In genomic region chrX:48478806-48479205, GRCh38 we compare ENCODE assay signal across 29 cellular contexts. TPM values are rescaled to one million over a fixed set of nuclear protein-coding genes. Genes with fewer than 3 reads are reported as not detected.
DNase-seq lines count a peak whose midpoint lies in the region; ATAC-seq, FAIRE-seq and TF ChIP-seq lines count a peak whose summit lies in the region.
"Had no signal": no experiment of that assay in that cellular context is flagged by ENCODE, and none has a peak within 500 bp of the region (broad histone marks: within the 10 kb centered on the region; RNA-seq: fewer than 3 reads in every experiment).

No MANE protein-coding gene starts in this region.

- H3K4me3 ChIP-seq in astrocyte (ENCODE audit: insufficient read depth, low read depth, low read length): no peak overlapping the region
- H3K4me3 ChIP-seq: adrenal gland, dorsolateral prefrontal cortex, GM23248, heart left ventricle, ovary, thoracic aorta had no signal

- intact Hi-C loops in natural killer cell (cut with micrococcal nuclease): loop anchor here (5.0 kb wide), 1 partner anchor 43 kb away; the partner anchor contains the start of gene EBP

- ATAC-seq in natural killer cell treated with Interleukin-12 subunit alpha and Interleukin-12 subunit beta and Interleukin-15 and Interleukin-18, amount 100 ng/mL, for 72 hours: no peak
- no peak for ATAC-seq in natural killer cell
- ATAC-seq in T-helper 17 cell: no peak
- no peak for ATAC-seq in stimulated activated effector memory CD8-positive, alpha-beta T cell treated with anti-CD3 and anti-CD28 coated beads, Interleukin-12 subunit alpha, Interleukin-12 subunit beta, amount 100 ng/mL, for 72 hours
- no peak for ATAC-seq in omental fat pad (ENCODE audit: low FRiP score)
- ATAC-seq: heart left ventricle; naive thymus-derived CD8-positive, alpha-beta T cell had no signal

- H3K27ac ChIP-seq in astrocyte (ENCODE audit: low read depth, low read length): no peak overlapping the region
- H3K27ac ChIP-seq: adrenal gland, dorsolateral prefrontal cortex, GM23248, heart left ventricle, ovary, thoracic aorta had no signal

- peak overlapping the region; percentile 98 for H3K4me2 ChIP-seq in astrocyte (ENCODE audit: low read length)

- no peak overlapping the region for H3K27ac Mint-ChIP-seq in natural killer cell treated with Interleukin-12 subunit alpha and Interleukin-12 subunit beta and Interleukin-15 and Interleukin-18, amount 100 ng/mL, for 72 hours
- H3K27ac Mint-ChIP-seq in natural killer cell: peak overlapping the region in 1 of 2 donors; percentile 96
- peak overlapping the region; percentile 37 for H3K27ac Mint-ChIP-seq in T-helper 17 cell
- no peak overlapping the region for H3K27ac Mint-ChIP-seq in astrocyte (ENCODE audit: unreplicated experiment)
- H3K27ac Mint-ChIP-seq in stimulated activated effector memory CD8-positive, alpha-beta T cell treated with anti-CD3 and anti-CD28 coated beads, Interleukin-12 subunit alpha, Interleukin-12 subunit beta, amount 100 ng/mL, for 72 hours: peak overlapping the region; percentile 99
- H3K27ac Mint-ChIP-seq: brain had no signal

- H3K4me3 Mint-ChIP-seq in natural killer cell treated with Interleukin-12 subunit alpha and Interleukin-12 subunit beta and Interleukin-15 and Interleukin-18, amount 100 ng/mL, for 72 hours: peak overlapping the region; percentile 21
- H3K4me3 Mint-ChIP-seq in natural killer cell (no peak overlapping the region), T-helper 17 cell (no peak overlapping the region), astrocyte (ENCODE audit: unreplicated experiment) (no peak overlapping the region)
- no peak overlapping the region for H3K4me3 Mint-ChIP-seq in stimulated activated effector memory CD8-positive, alpha-beta T cell treated with anti-CD3 and anti-CD28 coated beads, Interleukin-12 subunit alpha, Interleukin-12 subunit beta, amount 100 ng/mL, for 72 hours

- TF ChIP-seq CTCF in natural killer cell (IDR thresholded peaks at IDR 0.05) (no peak), astrocyte (IDR thresholded peaks at IDR 0.05; ENCODE audit: insufficient read depth, low read depth, low read length) (no peak), omental fat pad (IDR thresholded peaks at IDR 0.05) (no peak)

- H2AFZ ChIP-seq in astrocyte (ENCODE audit: low read depth, low read length): no peak overlapping the region
- H2AFZ ChIP-seq: GM23248 had no signal

- H3K9me3 ChIP-seq in T-helper 17 cell (ENCODE audit: control insufficient read depth, low read length, poor library complexity, severe bottlenecking): no peaks in the 10 kb centered on the region
- H3K9me3 ChIP-seq in astrocyte (ENCODE audit: insufficient read depth, low read depth, low read length): no peaks in the 10 kb centered on the region
- H3K9me3 ChIP-seq: adrenal gland, heart left ventricle, ovary, thoracic aorta had no signal

- H3K79me2 ChIP-seq in astrocyte (ENCODE audit: insufficient read depth, low read length): peaks cover 58% of the 10 kb centered on the region

- H3K9me3 Mint-ChIP-seq in natural killer cell treated with Interleukin-12 subunit alpha and Interleukin-12 subunit beta and Interleukin-15 and Interleukin-18, amount 100 ng/mL, for 72 hours: no peaks in the 10 kb centered on the region
- H3K9me3 Mint-ChIP-seq in natural killer cell (no peaks in the 10 kb centered on the region), astrocyte (ENCODE audit: unreplicated experiment) (no peaks in the 10 kb centered on the region)
- H3K9me3 Mint-ChIP-seq in stimulated activated effector memory CD8-positive, alpha-beta T cell treated with anti-CD3 and anti-CD28 coated beads, Interleukin-12 subunit alpha, Interleukin-12 subunit beta, amount 100 ng/mL, for 72 hours: no peaks in the 10 kb centered on the region

- H3K36me3 ChIP-seq in astrocyte (ENCODE audit: insufficient read depth, low read length): peaks cover 16% of the 10 kb centered on the region
- H3K36me3 ChIP-seq: ovary had no signal

- H4K20me1 ChIP-seq in astrocyte (ENCODE audit: insufficient read depth, low read length): peaks cover 25% of the 10 kb centered on the region

- no peaks in the 10 kb centered on the region for H3K27me3 ChIP-seq in astrocyte (ENCODE audit: insufficient read depth, low read length)
- H3K27me3 ChIP-seq: adrenal gland, heart left ventricle, ovary had no signal

- H3K27me3 Mint-ChIP-seq in natural killer cell treated with Interleukin-12 subunit alpha and Interleukin-12 subunit beta and Interleukin-15 and Interleukin-18, amount 100 ng/mL, for 72 hours: peaks cover 0 to 3% of the 10 kb centered on the region in 2 donors
- no peaks in the 10 kb centered on the region for H3K27me3 Mint-ChIP-seq in natural killer cell (ENCODE audit: low read depth in 2 of 2)
- no peaks in the 10 kb centered on the region for H3K27me3 Mint-ChIP-seq in T-helper 17 cell
- no peaks in the 10 kb centered on the region for H3K27me3 Mint-ChIP-seq in astrocyte (ENCODE audit: low read depth, unreplicated experiment)
- H3K27me3 Mint-ChIP-seq: brain; naive thymus-derived CD8-positive, alpha-beta T cell had no signal

- no peak overlapping the region for H3K9ac ChIP-seq in astrocyte (ENCODE audit: low read length)
- H3K9ac ChIP-seq: GM23248 had no signal

- H3K36me3 Mint-ChIP-seq in natural killer cell treated with Interleukin-12 subunit alpha and Interleukin-12 subunit beta and Interleukin-15 and Interleukin-18, amount 100 ng/mL, for 72 hours: peaks cover 10% of the 10 kb centered on the region
- H3K36me3 Mint-ChIP-seq in natural killer cell (no peaks in the 10 kb centered on the region), T-helper 17 cell (ENCODE audit: low read depth) (peaks cover 3% of the 10 kb centered on the region), astrocyte (ENCODE audit: low read depth, unreplicated experiment) (peaks cover 12% of the 10 kb centered on the region)
- H3K36me3 Mint-ChIP-seq in stimulated activated effector memory CD8-positive, alpha-beta T cell treated with anti-CD3 and anti-CD28 coated beads, Interleukin-12 subunit alpha, Interleukin-12 subunit beta, amount 100 ng/mL, for 72 hours: peaks cover 78% of the 10 kb centered on the region

- no peak for FAIRE-seq in astrocyte (lab: Jason Lieb, UNC)
- FAIRE-seq: endometrium, keratinocyte had no signal

- DNase-seq in natural killer cell treated with Interleukin-12 subunit alpha and Interleukin-12 subunit beta and Interleukin-15 and Interleukin-18, amount 100 ng/mL, for 72 hours (ENCODE audit: low spot score): no peak
- DNase-seq in natural killer cell: no peak
- DNase-seq in T-helper 17 cell: no peak
- DNase-seq in astrocyte (ENCODE audit: low read depth): no peak
- no peak for DNase-seq in stimulated activated effector memory CD8-positive, alpha-beta T cell treated with anti-CD3 and anti-CD28 coated beads, Interleukin-12 subunit alpha, Interleukin-12 subunit beta, amount 100 ng/mL, for 72 hours (ENCODE audit: low spot score in 2 of 2)
- DNase-seq in omental fat pad (ENCODE audit: low spot score): no peak
- DNase-seq in kidney tubule cell (ENCODE audit: low spot score): no peak
- no peak for DNase-seq in midbrain (lab: John Stamatoyannopoulos, UW)
- DNase-seq: activated effector memory CD4-positive, alpha-beta T cell treated with Interleukin-2 at 50 U/mL for 16 hours; adrenal gland; C1 segment of cervical spinal cord; cerebellar nuclear complex; DND-41; dorsolateral prefrontal cortex; foreskin melanocyte; GF-D8; GM23248; heart left ventricle; Kasumi-1; naive thymus-derived CD8-positive, alpha-beta T cell; NCI-H146; NCI-H345; ovary; SHP77; stimulated activated naive CD4-positive, alpha-beta T cell had no signal

- peaks cover 5% of the 10 kb centered on the region for H3K4me1 ChIP-seq in astrocyte (ENCODE audit: insufficient read depth, low read length)
- H3K4me1 ChIP-seq: adrenal gland had no signal

- peaks cover 22 to 34% of the 10 kb centered on the region in 2 donors for H3K4me1 Mint-ChIP-seq in natural killer cell treated with Interleukin-12 subunit alpha and Interleukin-12 subunit beta and Interleukin-15 and Interleukin-18, amount 100 ng/mL, for 72 hours (ENCODE audit: low read depth in 2 of 2)
- peaks cover 14 to 48% of the 10 kb centered on the region in 2 donors for H3K4me1 Mint-ChIP-seq in natural killer cell
- peaks cover 21% of the 10 kb centered on the region for H3K4me1 Mint-ChIP-seq in T-helper 17 cell
- H3K4me1 Mint-ChIP-seq in astrocyte (ENCODE audit: low read depth, unreplicated experiment): peaks cover 9% of the 10 kb centered on the region
- peaks cover 45% of the 10 kb centered on the region for H3K4me1 Mint-ChIP-seq in stimulated activated effector memory CD8-positive, alpha-beta T cell treated with anti-CD3 and anti-CD28 coated beads, Interleukin-12 subunit alpha, Interleukin-12 subunit beta, amount 100 ng/mL, for 72 hours

RNA-seq across cellular contexts. Expression of gene FTSJ1, which starts 2.8 kb away (rescaled TPM):
- 100 to 1,000 TPM in 1 of 2 donors, 10 to 100 TPM in 1; 83.8 to 120 TPM for total RNA-seq in natural killer cell treated with Interleukin-12 subunit alpha and Interleukin-12 subunit beta and Interleukin-15 and Interleukin-18, amount 100 ng/mL, for 72 hours
- total RNA-seq in natural killer cell: 10 to 100 TPM; 62.4 to 75.3 (median 67.3) TPM
- total RNA-seq in T-helper 17 cell: 10 to 100 TPM; 59.9 to 70.1 TPM
- 64.4 and 73.5 TPM in 2 replicates for total RNA-seq in astrocyte
- 10 to 100 TPM; 45.7 to 74.7 (median 56.1) TPM for total RNA-seq in omental fat pad

RNA-seq across cellular contexts. Expression of gene SLC38A5, which starts 8.7 kb away (rescaled TPM):
- total RNA-seq in natural killer cell treated with Interleukin-12 subunit alpha and Interleukin-12 subunit beta and Interleukin-15 and Interleukin-18, amount 100 ng/mL, for 72 hours: 100 to 1,000 TPM in 1 of 2 donors, 10 to 100 TPM in 1; 70.7 to 156 TPM
- total RNA-seq in natural killer cell: 10 to 100 TPM; 20.3 to 25.1 (median 24.7) TPM
- 10 to 100 TPM; 25.2 to 27.7 TPM for total RNA-seq in T-helper 17 cell
- total RNA-seq in astrocyte: 36.0 and 51.6 TPM in 2 replicates
- total RNA-seq in omental fat pad: 10 to 100 TPM in 2 of 4 donors, 1 to 10 TPM in 2; 2.8 to 11.9 (median 9.6) TPM

RNA-seq across cellular contexts. Expression of gene PORCN, which starts 30.0 kb away (rescaled TPM):
- 10 to 100 TPM; 25.9 to 31.0 TPM for total RNA-seq in natural killer cell treated with Interleukin-12 subunit alpha and Interleukin-12 subunit beta and Interleukin-15 and Interleukin-18, amount 100 ng/mL, for 72 hours
- 10 to 100 TPM; 29.6 to 33.1 (median 31.1) TPM for total RNA-seq in natural killer cell
- 10 to 100 TPM; 13.3 to 18.0 TPM for total RNA-seq in T-helper 17 cell
- total RNA-seq in astrocyte: 30.3 and 30.5 TPM in 2 replicates
- total RNA-seq in omental fat pad: 10 to 100 TPM in 3 of 4 donors, 1 to 10 TPM in 1; 8.4 to 16.9 (median 14.1) TPM

RNA-seq across cellular contexts. Expression of gene EBP, which starts 42.8 kb away (rescaled TPM):
- total RNA-seq in natural killer cell treated with Interleukin-12 subunit alpha and Interleukin-12 subunit beta and Interleukin-15 and Interleukin-18, amount 100 ng/mL, for 72 hours: 100 to 1,000 TPM; 380 to 399 TPM
- total RNA-seq in natural killer cell (100 to 1,000 TPM in 1 of 3 donors, 10 to 100 TPM in 2; 91.6 to 115 (median 97.6) TPM), T-helper 17 cell (10 to 100 TPM; 43.9 to 53.6 TPM), astrocyte (50.0 and 66.0 TPM in 2 replicates), omental fat pad (10 to 100 TPM; 15.1 to 24.9 (median 17.2) TPM)

Comparison
In these comparisons a context has a peak if more than half of its experiments do, and no peak if none do; other contexts are left out.
1. H3K27ac Mint-ChIP-seq: peak in T-helper 17 cell (single experiment) and stimulated activated effector memory CD8-positive, alpha-beta T cell treated with anti-CD3 and anti-CD28 coated beads, Interleukin-12 subunit alpha, Interleukin-12 subunit beta, amount 100 ng/mL, for 72 hours (single experiment); none in natural killer cell treated with Interleukin-12 subunit alpha and Interleukin-12 subunit beta and Interleukin-15 and Interleukin-18, amount 100 ng/mL, for 72 hours (0 of 2) and astrocyte (single experiment).